In the genomic region with DNA sequence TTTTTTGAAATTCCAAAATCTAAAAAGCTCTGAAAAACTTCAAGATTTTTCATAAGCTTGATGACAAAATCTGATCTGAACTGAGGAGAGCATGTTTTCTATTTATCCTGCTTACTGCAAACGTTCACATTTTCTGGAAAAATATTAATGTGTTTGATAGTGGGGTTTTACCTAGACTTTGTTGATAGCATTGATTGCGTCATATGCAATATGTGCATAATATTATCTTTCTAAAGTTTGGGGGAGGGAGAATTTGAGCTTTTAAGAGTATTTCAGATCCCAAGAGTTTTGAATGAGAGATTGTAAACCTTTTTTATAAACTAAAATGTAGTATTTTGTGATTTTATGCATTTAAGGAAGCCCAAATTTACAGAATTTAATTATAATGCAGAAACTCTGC, we compare ENCODE assay signal across 9 cellular contexts.
"Had no signal": no experiment of that assay in that cellular context is flagged by ENCODE, and none has a peak within 500 bp of the region (broad histone marks: within the 10 kb centered on the region; RNA-seq: fewer than 3 reads in every experiment).

No MANE protein-coding gene starts in this region.

- H3K27ac Mint-ChIP-seq: GM23338, HFFc6 had no signal

- H3K4me1 ChIP-seq: HAP-1 had no signal

- H3K9me3 Mint-ChIP-seq: HFFc6 had no signal

- DNase-seq: H7, HFFc6, KBM-7 had no signal

- H3K4me3 Mint-ChIP-seq: GM23338, HFFc6, IgD-negative memory B cell had no signal

- H3K27me3 Mint-ChIP-seq: IgD-negative memory B cell had no signal

- H3K4me3 ChIP-seq: GM23338, HAP-1 had no signal

- ATAC-seq: GM23338, HCT116 had no signal

- H3K36me3 ChIP-seq: HAP-1 had no signal

- H3K9me3 ChIP-seq: HAP-1 had no signal

- H2AFZ ChIP-seq: GM23338 had no signal

- H3K4me1 Mint-ChIP-seq: GM23338, IgD-negative memory B cell had no signal

- H3K9ac ChIP-seq: KMS-11 had no signal

- H3K36me3 Mint-ChIP-seq: IgD-negative memory B cell had no signal

- H3K27ac ChIP-seq: HL-60, KMS-11 had no signal

- H3K4me2 ChIP-seq: GM23338, KMS-11 had no signal
